In the genomic region with DNA sequence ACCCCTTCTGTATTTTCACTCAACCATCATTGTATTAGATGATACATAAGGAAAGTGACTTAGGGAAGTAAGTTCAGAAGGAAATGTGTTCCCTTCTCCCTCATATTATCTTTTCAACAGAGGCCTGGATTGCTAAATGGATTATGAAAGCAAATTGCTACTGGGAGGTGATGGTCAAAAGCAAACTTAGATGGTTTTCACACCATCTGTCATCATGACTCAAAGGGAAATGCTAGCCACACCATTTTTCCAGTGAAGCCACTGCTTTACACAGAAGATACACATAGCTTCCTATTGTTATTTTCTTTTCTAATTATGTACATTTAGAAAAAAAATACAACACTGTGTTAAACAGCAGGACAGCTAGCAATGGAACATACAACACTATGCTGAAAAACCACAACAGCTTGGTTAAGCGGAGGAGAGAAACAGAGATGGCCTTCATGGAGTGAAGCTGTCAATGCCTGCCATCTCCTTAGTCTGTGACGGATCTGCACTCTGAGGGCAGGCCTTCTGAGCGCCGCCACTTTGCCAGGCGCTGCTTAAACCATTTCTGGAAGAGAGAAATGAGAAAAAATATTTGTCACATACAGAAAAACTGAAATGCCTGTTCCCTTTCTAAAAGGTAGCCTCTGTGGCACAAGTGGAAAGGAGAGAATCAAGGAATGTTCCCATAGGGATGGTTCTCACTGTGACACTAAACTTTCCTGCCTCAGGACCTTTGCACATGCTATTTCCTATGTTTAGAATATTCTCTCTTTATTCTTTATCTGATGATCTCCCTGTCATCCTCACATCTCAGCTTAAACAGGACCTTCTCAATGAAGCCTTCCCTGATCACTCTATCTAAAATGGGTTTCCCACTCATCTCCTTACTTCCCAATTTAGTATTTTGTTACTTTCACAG, we compare ENCODE assay signal across 17 cellular contexts. TPM values are rescaled to one million over a fixed set of nuclear protein-coding genes. Genes with fewer than 3 reads are reported as not detected.
DNase-seq lines count a peak whose midpoint lies in the region; ATAC-seq, FAIRE-seq and TF ChIP-seq lines count a peak whose summit lies in the region.
"Had no signal": no experiment of that assay in that cellular context is flagged by ENCODE, and none has a peak within 500 bp of the region (broad histone marks: within the 10 kb centered on the region; RNA-seq: fewer than 3 reads in every experiment).

No MANE protein-coding gene starts in this region.

- H3K27me3 ChIP-seq in endothelial cell of umbilical vein (ENCODE audit: control insufficient read depth in 2 of 2, insufficient read depth in 2 of 2, low read length in 2 of 2) (no peaks in the 10 kb centered on the region), testis (no peaks in the 10 kb centered on the region), upper lobe of right lung (no peaks in the 10 kb centered on the region)
- H3K27me3 ChIP-seq: SJSA1 had no signal

- H3K36me3 Mint-ChIP-seq in activated T-cell treated with anti-CD3 and anti-CD28 coated beads, Interleukin-2, amount 50 U/mL, for 4 hours (ENCODE audit: insufficient read depth) = peaks cover 19% of the 10 kb centered on the region
- H3K36me3 Mint-ChIP-seq in activated CD4-positive, alpha-beta memory T cell treated with anti-CD3 and anti-CD28 coated beads for 36 hours = peaks cover 33% of the 10 kb centered on the region

- no peak overlapping the region for H3K4me2 ChIP-seq in endothelial cell of umbilical vein (ENCODE audit: insufficient read depth, low read length)

- no peak for DNase-seq in activated T-cell treated with anti-CD3 and anti-CD28 coated beads, Interleukin-2, amount 50 U/mL, for 4 hours
- no peak for DNase-seq in activated T-cell treated with anti-CD3 and anti-CD28 coated beads, Interleukin-2, amount 50 U/mL, for 1 hour
- peak; percentile 31 for DNase-seq in activated CD4-positive, alpha-beta memory T cell treated with anti-CD3 and anti-CD28 coated beads for 36 hours
- DNase-seq in endothelial cell of umbilical vein (ENCODE audit: low read depth, low spot score) (peak; percentile 6), stromal cell of bone marrow (ENCODE audit: low read depth) (peak; percentile 36), KBM-7 (no peak), testis (no peak), upper lobe of right lung (no peak)
- DNase-seq: HCEC 1CT, Kasumi-1, kidney glomerular epithelial cell, NCI-H187 treated with DMSO at 0.1 percent for 48 hours, NCI-H748 treated with DMSO at 0.1 percent for 48 hours, WERI-Rb-1 had no signal

- peak; percentile 19 to 30 for ATAC-seq in activated T-cell treated with anti-CD3 and anti-CD28 coated beads, Interleukin-2, amount 50 U/mL, for 4 hours
- ATAC-seq in upper lobe of right lung = no peak

- H3K79me2 ChIP-seq in endothelial cell of umbilical vein (ENCODE audit: control insufficient read depth, insufficient read depth, low read length) = no peaks in the 10 kb centered on the region

- POLR2A ChIA-PET in activated CD4-positive, alpha-beta memory T cell treated with anti-CD3 and anti-CD28 coated beads for 36 hours (lab: Charles Lee) = interaction anchor here (1.0 to 6.5 kb wide), 4 partner anchors 8 to 32 kb away, joined by 3 to 64 read pairs (median 4); partner anchors contain the start of gene HOPX
- POLR2A ChIA-PET in endothelial cell of umbilical vein (lab: Charles Lee) = no interaction called here

- peaks cover 61% of the 10 kb centered on the region for H3K4me1 Mint-ChIP-seq in activated T-cell treated with anti-CD3 and anti-CD28 coated beads, Interleukin-2, amount 50 U/mL, for 4 hours (ENCODE audit: low read depth)
- H3K4me1 Mint-ChIP-seq in activated CD4-positive, alpha-beta memory T cell treated with anti-CD3 and anti-CD28 coated beads for 36 hours (ENCODE audit: low read depth) = peaks cover 59% of the 10 kb centered on the region

- in situ Hi-C loops in KBM-7 (cut with MboI; ENCODE audit: low pct_unique_long_range_greater_than_20kb, low sequenced_read_pairs) = no loop called here

- 94 to 95% methylated on average over 5 of the region's 5 CpGs for WGBS in testis, 2 donors

- dilution Hi-C loops in endothelial cell of umbilical vein (cut with MboI; ENCODE audit: extremely low pct_ligation_motif_present, low sequenced_read_pairs) = no loop called here

- H3K4me3 Mint-ChIP-seq in activated T-cell treated with anti-CD3 and anti-CD28 coated beads, Interleukin-2, amount 50 U/mL, for 4 hours = no peak overlapping the region
- H3K4me3 Mint-ChIP-seq in activated CD4-positive, alpha-beta memory T cell treated with anti-CD3 and anti-CD28 coated beads for 36 hours = no peak overlapping the region

- no peak for FAIRE-seq in endothelial cell of umbilical vein (lab: Jason Lieb, UNC)

- H3K27ac ChIP-seq in endothelial cell of umbilical vein (ENCODE audit: insufficient read depth, low read depth, low read length) (no peak overlapping the region), testis (no peak overlapping the region), upper lobe of right lung (no peak overlapping the region)
- H3K27ac ChIP-seq: SJSA1, tibial nerve, WERI-Rb-1 had no signal

- H3K36me3 ChIP-seq in endothelial cell of umbilical vein (ENCODE audit: control insufficient read depth in 2 of 2, extremely low read depth in 1 of 2, insufficient read depth in 2 of 2, low read length in 2 of 2) = no peaks in the 10 kb centered on the region
- H3K36me3 ChIP-seq in testis (ENCODE audit: low read depth, missing control alignments) = no peaks in the 10 kb centered on the region
- peaks cover 29% of the 10 kb centered on the region for H3K36me3 ChIP-seq in upper lobe of right lung
- H3K36me3 ChIP-seq: SJSA1, tibial nerve, WERI-Rb-1 had no signal

- BruUV-seq in endothelial cell of umbilical vein (replicated peaks; lab: Mats Ljungman, UMichigan) = no TSS peak

- CTCF ChIA-PET in activated CD4-positive, alpha-beta memory T cell treated with anti-CD3 and anti-CD28 coated beads for 36 hours (lab: Charles Lee) = interaction anchor here (0.8 kb wide), 1 partner anchor 35 kb away, joined by 5 read pairs; no protein-coding TSS in a partner anchor
- CTCF ChIA-PET in endothelial cell of umbilical vein (lab: Charles Lee) = interaction anchor here (1.1 to 2.0 kb wide), 6 partner anchors 7 to 151 kb away, joined by 3 to 6 read pairs (median 4); no protein-coding TSS in a partner anchor

- H3K4me1 ChIP-seq in endothelial cell of umbilical vein (ENCODE audit: control insufficient read depth, extremely low read depth, insufficient read depth, low read length) (peaks cover 14% of the 10 kb centered on the region), testis (no peaks in the 10 kb centered on the region), upper lobe of right lung (peaks cover 1% of the 10 kb centered on the region)
- H3K4me1 ChIP-seq: tibial nerve had no signal

- no peaks in the 10 kb centered on the region for H3K27me3 Mint-ChIP-seq in activated T-cell treated with anti-CD3 and anti-CD28 coated beads, Interleukin-2, amount 50 U/mL, for 4 hours (ENCODE audit: low read depth)
- peaks cover 7% of the 10 kb centered on the region for H3K27me3 Mint-ChIP-seq in activated CD4-positive, alpha-beta memory T cell treated with anti-CD3 and anti-CD28 coated beads for 36 hours

- no peak for TF ChIP-seq POLR2A in endothelial cell of umbilical vein (IDR thresholded peaks at IDR 0.05; ENCODE audit: low read depth, low read length)
- no peak for TF ChIP-seq POLR2A in testis (IDR thresholded peaks at IDR 0.05)

- no peak overlapping the region for H3K9ac ChIP-seq in endothelial cell of umbilical vein (replicated peaks; ENCODE audit: extremely low read depth, insufficient read depth, low read length)

- no peak overlapping the region for H2AFZ ChIP-seq in endothelial cell of umbilical vein (ENCODE audit: low read depth, low read length)

- TF ChIP-seq CTCF in endothelial cell of umbilical vein (IDR thresholded peaks at IDR 0.05; ENCODE audit: extremely low read depth in 1 of 2, insufficient read depth in 1 of 2, low read depth in 1 of 2, low read length in 2 of 2) (no peak), testis (IDR thresholded peaks at IDR 0.05) (no peak), upper lobe of right lung (IDR thresholded peaks at IDR 0.05) (no peak)

- no peaks in the 10 kb centered on the region for H3K9me3 ChIP-seq in endothelial cell of umbilical vein (replicated peaks; ENCODE audit: control insufficient read depth, insufficient read depth, low read length)
- no peaks in the 10 kb centered on the region for H3K9me3 ChIP-seq in testis
- no peaks in the 10 kb centered on the region for H3K9me3 ChIP-seq in upper lobe of right lung
- H3K9me3 ChIP-seq: SJSA1 had no signal

- peaks cover 13% of the 10 kb centered on the region for H3K9me3 Mint-ChIP-seq in activated T-cell treated with anti-CD3 and anti-CD28 coated beads, Interleukin-2, amount 50 U/mL, for 4 hours
- H3K9me3 Mint-ChIP-seq in activated CD4-positive, alpha-beta memory T cell treated with anti-CD3 and anti-CD28 coated beads for 36 hours = peaks cover 13% of the 10 kb centered on the region

- H3K4me3 ChIP-seq in endothelial cell of umbilical vein (replicated peaks in 1 of 3; ENCODE audit: insufficient read depth in 1 of 3, low read depth in 1 of 3, low read length in 3 of 3) (no peak overlapping the region), testis (no peak overlapping the region), upper lobe of right lung (no peak overlapping the region)
- H3K4me3 ChIP-seq: SJSA1, tibial nerve had no signal

- H3K9me1 ChIP-seq in endothelial cell of umbilical vein (replicated peaks; ENCODE audit: control insufficient read depth, extremely low read depth, insufficient read depth, low read length) = no peaks in the 10 kb centered on the region

- intact Hi-C loops in activated CD4-positive, alpha-beta memory T cell treated with anti-CD3 and anti-CD28 coated beads for 36 hours (cut with micrococcal nuclease) = no loop called here
- intact Hi-C loops in endothelial cell of umbilical vein (cut with micrococcal nuclease) (no loop called here), testis (cut with DNase I; ENCODE audit: low total_unique reads) (no loop called here), upper lobe of right lung (cut with DNase I) (no loop called here)

- H3K27ac Mint-ChIP-seq in activated CD4-positive, alpha-beta memory T cell treated with anti-CD3 and anti-CD28 coated beads for 36 hours = peak overlapping the region; percentile 87
- H3K27ac Mint-ChIP-seq: progenitor cell of endocrine pancreas had no signal

- H4K20me1 ChIP-seq in endothelial cell of umbilical vein (replicated peaks; ENCODE audit: control insufficient read depth, extremely low read depth, insufficient read depth, low read length) = no peaks in the 10 kb centered on the region

RNA-seq across cellular contexts. Expression of gene HOPX, which starts 32.6 kb away (rescaled TPM):
- total RNA-seq in activated T-cell treated with anti-CD3 and anti-CD28 coated beads, Interleukin-2, amount 50 U/mL, for 4 hours = 100 to 1,000 TPM in 1 of 3 donors, 10 to 100 TPM in 2; 27.3 to 121 (median 95.5) TPM
- 100 to 1,000 TPM; 124 to 126 TPM for total RNA-seq in activated CD4-positive, alpha-beta memory T cell treated with anti-CD3 and anti-CD28 coated beads for 36 hours
- total RNA-seq in endothelial cell of umbilical vein = 0.62 and 5.8 TPM in 2 replicates
- 2.3 and 3.8 TPM in 2 replicates for polyA plus RNA-seq in endothelial cell of umbilical vein
- polyA plus RNA-seq in endothelial cell of umbilical vein (2011; cell fraction: cytosol; rRNA removed) = 6.4 and 8.8 TPM in 2 replicates
- polyA plus RNA-seq in endothelial cell of umbilical vein (2011; cell fraction: nucleus; rRNA removed) = 2.8 and 3.1 TPM in 2 replicates
- polyA plus RNA-seq in endothelial cell of umbilical vein (2012) = 2.8 and 8.4 TPM in 2 replicates
- 0.63 and 1.1 TPM in 2 replicates for polyA minus RNA-seq in endothelial cell of umbilical vein
- not detected for polyA minus RNA-seq in endothelial cell of umbilical vein (2011; cell fraction: cytosol; rRNA and poly(A)+ RNA removed)
- polyA minus RNA-seq in endothelial cell of umbilical vein (2011; cell fraction: nucleus; rRNA and poly(A)+ RNA removed) = 0.48 and 0.53 TPM in 2 replicates
- 100 to 1,000 TPM; 141 to 158 TPM for total RNA-seq in testis
- 102 TPM for polyA plus RNA-seq in testis (ENCODE audit: insufficient read depth, low read depth, low replicate concordance)
- total RNA-seq in upper lobe of right lung = 520 TPM

Comparison
In these comparisons a context has a peak if more than half of its experiments do, and no peak if none do; other contexts are left out.
1. DNase-seq: peak in activated CD4-positive, alpha-beta memory T cell treated with anti-CD3 and anti-CD28 coated beads for 36 hours (single experiment), endothelial cell of umbilical vein (single experiment) and stromal cell of bone marrow (single experiment); none in activated T-cell treated with anti-CD3 and anti-CD28 coated beads, Interleukin-2, amount 50 U/mL, for 4 hours (single experiment), activated T-cell treated with anti-CD3 and anti-CD28 coated beads, Interleukin-2, amount 50 U/mL, for 1 hour (single experiment), KBM-7 (single experiment), testis (single experiment) and upper lobe of right lung (single experiment).